8 cellular contexts compared by ENCODE assay signal in the genomic region with DNA sequence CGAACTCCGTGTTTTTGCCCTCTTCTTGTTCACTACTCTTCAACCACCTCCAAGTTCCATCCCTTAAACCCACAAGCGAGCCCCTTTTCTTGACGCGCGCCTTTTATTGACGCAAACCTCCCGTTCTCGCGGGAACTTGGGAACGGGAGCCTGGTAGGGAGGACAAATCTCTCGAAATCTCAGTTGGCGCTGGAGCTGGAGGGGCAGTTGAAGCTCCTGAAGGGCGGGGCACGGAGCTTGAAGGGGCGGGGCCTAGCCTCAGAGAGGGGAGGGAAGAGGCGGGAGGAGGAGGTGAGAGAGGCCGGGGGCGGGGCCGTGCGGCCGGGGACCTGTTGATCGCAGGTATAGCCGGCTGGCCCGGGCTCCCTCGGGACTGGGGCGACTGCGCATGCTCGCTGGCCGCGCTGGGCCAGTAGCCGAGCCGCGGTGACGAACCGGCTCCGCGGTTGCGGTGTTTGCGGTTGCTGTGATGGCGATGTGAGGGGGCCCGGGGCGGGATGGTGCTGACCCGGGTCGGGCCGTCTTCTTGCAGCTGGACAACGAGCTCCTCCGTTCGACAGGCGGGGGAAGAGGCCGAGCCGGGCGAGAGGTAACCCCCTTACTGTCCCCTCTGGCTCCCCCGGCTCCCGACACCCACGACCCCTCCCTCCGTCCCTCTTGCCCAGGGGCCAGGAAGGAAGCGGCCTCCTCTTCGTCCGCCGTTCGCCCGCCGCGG. TPM values are rescaled to one million over a fixed set of nuclear protein-coding genes. Genes with fewer than 3 reads are reported as not detected.
DNase-seq lines count a peak whose midpoint lies in the region; ATAC-seq and TF ChIP-seq lines count a peak whose summit lies in the region.

A gene (plus strand): TSS at position 395 of the 715 bp plus-strand sequence. CDS start 14,835 bp downstream, outside the sequence.

- H3K4me3 Mint-ChIP-seq in activated CD8-positive, alpha-beta T cell treated with anti-CD3 and anti-CD28 coated beads, Interleukin-2, amount 10 ng/mL, durations not matched to agents 7 days and 5 days = peak within 1 kb of the TSS; percentile 88

- H3K36me3 ChIP-seq in ectodermal cell (ENCODE audit: control insufficient read depth, insufficient read depth, low read length) = peaks cover under 1% of the 10 kb centered on the region
- peaks cover 9% of the 10 kb centered on the region for H3K36me3 ChIP-seq in lower lobe of right lung

- H3K27me3 ChIP-seq in ectodermal cell (ENCODE audit: control insufficient read depth, insufficient read depth, low read length, poor library complexity, severe bottlenecking) (no peaks in the 10 kb centered on the region), lower lobe of right lung (ENCODE audit: low read depth) (no peaks in the 10 kb centered on the region)

- H3K9me3 Mint-ChIP-seq in activated CD8-positive, alpha-beta T cell treated with anti-CD3 and anti-CD28 coated beads, Interleukin-2, amount 10 ng/mL, durations not matched to agents 7 days and 5 days (ENCODE audit: insufficient read depth) = no peaks in the 10 kb centered on the region

- H3K4me3 ChIP-seq in ectodermal cell (ENCODE audit: insufficient read depth, low read depth, low read length) = peak within 1 kb of the TSS; percentile 93
- H3K4me3 ChIP-seq in lower lobe of right lung = peak within 1 kb of the TSS; percentile 95

- no peaks in the 10 kb centered on the region for H3K4me1 ChIP-seq in ectodermal cell (ENCODE audit: control insufficient read depth, insufficient read depth, low read length)
- H3K4me1 ChIP-seq in lower lobe of right lung = peaks cover 19% of the 10 kb centered on the region

- WGBS in ectodermal cell, 2 experiments = 0% methylated on average over 65 of the region's 65 CpGs

- POLR2A ChIA-PET in activated CD8-positive, alpha-beta T cell treated with anti-CD3 and anti-CD28 coated beads, Interleukin-2, amount 10 ng/mL, durations not matched to agents 7 days and 5 days (lab: Charles Lee) = interaction anchor here (0.7 to 1.6 kb wide), 6 partner anchors 12 to 259 kb away, joined by 3 to 4 read pairs (median 3); a partner anchor contains a TSS

- H3K9me3 ChIP-seq in ectodermal cell (ENCODE audit: control insufficient read depth, low read length) = no peaks in the 10 kb centered on the region
- no peaks in the 10 kb centered on the region for H3K9me3 ChIP-seq in lower lobe of right lung

- intact Hi-C loops in lower lobe of right lung (cut with DNase I) = no loop called here

- H3K27ac ChIP-seq in ectodermal cell (ENCODE audit: insufficient read depth, low read depth, low read length, poor library complexity, severe bottlenecking) (peak within 1 kb of the TSS; percentile 58), lower lobe of right lung (peak within 1 kb of the TSS; percentile 83)

- no peak for TF ChIP-seq CTCF in lower lobe of right lung (IDR thresholded peaks at IDR 0.05)

- H3K36me3 Mint-ChIP-seq in activated CD8-positive, alpha-beta T cell treated with anti-CD3 and anti-CD28 coated beads, Interleukin-2, amount 10 ng/mL, durations not matched to agents 7 days and 5 days (ENCODE audit: low read depth) = peaks cover 5% of the 10 kb centered on the region

- H3K27me3 Mint-ChIP-seq in activated CD8-positive, alpha-beta T cell treated with anti-CD3 and anti-CD28 coated beads, Interleukin-2, amount 10 ng/mL, durations not matched to agents 7 days and 5 days (ENCODE audit: low read depth) = no peaks in the 10 kb centered on the region

- peak within 1 kb of the TSS; percentile 86 for H3K27ac Mint-ChIP-seq in activated CD8-positive, alpha-beta T cell treated with anti-CD3 and anti-CD28 coated beads, Interleukin-2, amount 10 ng/mL, durations not matched to agents 7 days and 5 days

- CTCF ChIA-PET in activated CD8-positive, alpha-beta T cell treated with anti-CD3 and anti-CD28 coated beads, Interleukin-2, amount 10 ng/mL, durations not matched to agents 7 days and 5 days (lab: Charles Lee) = interaction anchor here (1.0 to 3.2 kb wide), 7 partner anchors 42 to 294 kb away, joined by 3 to 9 read pairs (median 5); no protein-coding TSS in a partner anchor

- ATAC-seq in GM19397 (IDR thresholded peaks at IDR 0.05; ENCODE audit: unreplicated experiment) (peak; percentile 88), HG03571 (IDR thresholded peaks at IDR 0.05; ENCODE audit: unreplicated experiment) (peak; percentile 81), lower lobe of right lung (peak; percentile 99 to 100)
- peak; percentile 95 for ATAC-seq in activated CD8-positive, alpha-beta T cell treated with anti-CD3 and anti-CD28 coated beads, Interleukin-2, amount 10 ng/mL, durations not matched to agents 7 days and 5 days

- H3K4me1 Mint-ChIP-seq in activated CD8-positive, alpha-beta T cell treated with anti-CD3 and anti-CD28 coated beads, Interleukin-2, amount 10 ng/mL, durations not matched to agents 7 days and 5 days (ENCODE audit: low read depth) = peaks cover 25% of the 10 kb centered on the region

- DNase-seq in CD1c-positive myeloid dendritic cell (ENCODE audit: extremely low spot score) (peak; percentile 96), NCI-H82 (lab: John Stamatoyannopoulos, UW) (peak; percentile 99), lower lobe of right lung (peak; percentile 98)
- DNase-seq in activated CD8-positive, alpha-beta T cell treated with anti-CD3 and anti-CD28 coated beads, Interleukin-2, amount 10 ng/mL, durations not matched to agents 7 days and 5 days = peak; percentile 98
- DNase-seq in stimulated activated CD4-positive, alpha-beta T cell treated with anti-CD3 and anti-CD28 coated beads, TNF-alpha, amount 100 ng/mL, for 24 hours (ENCODE audit: low read depth in 3 of 3) = peak; percentile 86 to 96 (median 88)

RNA-seq across cellular contexts. Expression of the gene that starts here (rescaled TPM):
- total RNA-seq in activated CD8-positive, alpha-beta T cell treated with anti-CD3 and anti-CD28 coated beads, Interleukin-2, amount 10 ng/mL, durations not matched to agents 7 days and 5 days = 1 to 10 TPM; 6.5 to 7.8 TPM
- 40.2 TPM for polyA plus RNA-seq in ectodermal cell (2013, experiment 1 of 4)
- polyA plus RNA-seq in ectodermal cell (2013, experiment 2 of 4) = 39.9 TPM
- polyA plus RNA-seq in ectodermal cell (2013, experiment 3 of 4) = 31.1 TPM
- polyA plus RNA-seq in ectodermal cell (2013, experiment 4 of 4) = 39.9 TPM
- 20.3 TPM for total RNA-seq in lower lobe of right lung

Comparison
In these comparisons a context has a peak if more than half of its experiments do, and no peak if none do; other contexts are left out.
1. Peak in every context shown above with its lines: DNase-seq, ATAC-seq, H3K4me3 ChIP-seq and H3K27ac ChIP-seq.